In the genomic region with DNA sequence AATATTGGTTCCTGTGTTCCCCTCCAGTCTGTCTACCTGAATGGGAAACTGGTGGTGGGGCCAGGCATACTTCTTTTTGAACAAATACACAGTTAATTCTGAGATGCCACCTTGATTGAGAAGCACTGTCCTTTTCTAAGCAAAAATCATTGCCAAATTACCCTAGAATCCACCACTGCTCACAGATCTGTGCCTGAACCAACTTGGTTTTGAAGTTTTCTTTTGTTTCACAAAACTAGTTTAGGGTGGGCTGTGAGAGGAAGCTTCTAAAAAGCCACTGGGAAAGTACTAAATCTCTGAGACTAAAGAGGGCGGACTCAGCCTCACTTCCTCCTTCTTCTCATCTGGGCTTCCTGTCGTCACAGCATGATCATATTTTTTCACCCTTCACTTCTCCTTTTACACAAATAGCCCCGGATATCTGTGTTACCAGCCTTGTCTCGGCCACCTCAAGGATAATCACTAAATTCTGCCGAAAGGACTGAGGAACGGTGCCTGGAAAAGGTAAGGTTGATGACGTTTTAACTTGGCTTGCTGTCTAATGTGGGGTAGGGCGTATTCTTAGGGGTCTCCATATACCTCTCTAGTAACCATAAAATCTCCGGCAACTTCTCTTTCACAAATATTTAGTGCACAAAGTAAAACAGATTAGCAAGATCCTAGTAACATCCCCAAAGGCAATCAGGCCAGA, we compare ENCODE assay signal across 8 cellular contexts. TPM values are rescaled to one million over a fixed set of nuclear protein-coding genes. Genes with fewer than 3 reads are reported as not detected.
DNase-seq lines count a peak whose midpoint lies in the region; ATAC-seq and TF ChIP-seq lines count a peak whose summit lies in the region.

A gene with protein sequence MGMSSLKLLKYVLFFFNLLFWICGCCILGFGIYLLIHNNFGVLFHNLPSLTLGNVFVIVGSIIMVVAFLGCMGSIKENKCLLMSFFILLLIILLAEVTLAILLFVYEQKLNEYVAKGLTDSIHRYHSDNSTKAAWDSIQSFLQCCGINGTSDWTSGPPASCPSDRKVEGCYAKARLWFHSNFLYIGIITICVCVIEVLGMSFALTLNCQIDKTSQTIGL (plus strand): TSS at position 404 of the 691 bp plus-strand sequence. CDS start 18,261 bp downstream, outside the sequence.

- H3K36me3 ChIP-seq in Karpas-422 (ENCODE audit: insufficient read depth, low read length) (0 out of 2 replicates have a peak, but pooled peaks cover 5% of the 10 kb centered on the region), right lobe of liver (no peaks in the 10 kb centered on the region), urinary bladder (ENCODE audit: insufficient read depth) (no peaks in the 10 kb centered on the region)

- peaks cover 18% of the 10 kb centered on the region for H3K79me2 ChIP-seq in Karpas-422 (ENCODE audit: low read length)

- H3K27ac ChIP-seq in Karpas-422 (ENCODE audit: low read length) = peak within 1 kb of the TSS; percentile 97
- H3K27ac ChIP-seq in right lobe of liver = peak within 1 kb of the TSS; percentile 46 to 62 (median 52)
- no peak within 1 kb of the TSS for H3K27ac ChIP-seq in urinary bladder (ENCODE audit: low read depth)

- TF ChIP-seq CTCF in right lobe of liver (IDR thresholded peaks at IDR 0.05) = no peak

- peaks cover 18% of the 10 kb centered on the region for H3K36me3 Mint-ChIP-seq in activated T-cell treated with anti-CD3 and anti-CD28 coated beads, Interleukin-2, amount 50 U/mL, for 4 hours (ENCODE audit: insufficient read depth)

- TF ChIP-seq POLR2A in right lobe of liver (IDR thresholded peaks at IDR 0.05) = peak; percentile 66

- H4K20me1 ChIP-seq in Karpas-422 (ENCODE audit: insufficient read depth, low read depth, low read length) = peaks cover 7% of the 10 kb centered on the region

- peak; percentile 87 for DNase-seq in GF-D8 (lab: John Stamatoyannopoulos, UW)
- DNase-seq in Karpas-422 = peak; percentile 96
- peak; percentile 27 for DNase-seq in activated T-cell treated with anti-CD3 and anti-CD28 coated beads, Interleukin-2, amount 50 U/mL, for 4 hours
- DNase-seq in right lobe of liver = no peak
- DNase-seq in NCI-H1105 treated with DMSO at 0.1 percent for 48 hours (lab: John Stamatoyannopoulos, UW) = no peak
- DNase-seq in amniotic stem cell (lab: John Stamatoyannopoulos, UW) = no peak

- ATAC-seq in GM21381 (IDR thresholded peaks at IDR 0.05; ENCODE audit: unreplicated experiment) (peak; percentile 47), right lobe of liver (peak; percentile 48 to 72 (median 68))
- peak; percentile 39 to 41 for ATAC-seq in activated T-cell treated with anti-CD3 and anti-CD28 coated beads, Interleukin-2, amount 50 U/mL, for 4 hours

- H2AFZ ChIP-seq in Karpas-422 (ENCODE audit: low read length) = no peak within 1 kb of the TSS

- intact Hi-C loops in right lobe of liver (cut with DNase I) = no loop called here

- H3K4me1 Mint-ChIP-seq in activated T-cell treated with anti-CD3 and anti-CD28 coated beads, Interleukin-2, amount 50 U/mL, for 4 hours (ENCODE audit: low read depth) = peaks cover 53% of the 10 kb centered on the region

- H3K4me3 Mint-ChIP-seq in activated T-cell treated with anti-CD3 and anti-CD28 coated beads, Interleukin-2, amount 50 U/mL, for 4 hours = peak within 1 kb of the TSS; percentile 98

- H3K27me3 ChIP-seq in Karpas-422 (ENCODE audit: low read length) (no peaks in the 10 kb centered on the region), right lobe of liver (no peaks in the 10 kb centered on the region)

- no peaks in the 10 kb centered on the region for H3K27me3 Mint-ChIP-seq in activated T-cell treated with anti-CD3 and anti-CD28 coated beads, Interleukin-2, amount 50 U/mL, for 4 hours (ENCODE audit: low read depth)

- peaks cover 79% of the 10 kb centered on the region for H3K4me1 ChIP-seq in Karpas-422 (ENCODE audit: low read length)
- no peaks in the 10 kb centered on the region for H3K4me1 ChIP-seq in right lobe of liver
- H3K4me1 ChIP-seq in urinary bladder (ENCODE audit: insufficient read depth) = no peaks in the 10 kb centered on the region

- peak within 1 kb of the TSS; percentile 70 for H3K9ac ChIP-seq in Karpas-422 (ENCODE audit: low read length)

- peak within 1 kb of the TSS; percentile 81 for H3K4me2 ChIP-seq in Karpas-422 (ENCODE audit: low read depth, low read length, poor library complexity, severe bottlenecking)

- H3K9me2 ChIP-seq in Karpas-422 (replicated peaks; ENCODE audit: insufficient read depth, low read length) = no peaks in the 10 kb centered on the region

- H3K9me3 ChIP-seq in Karpas-422 (ENCODE audit: low read length) = no peaks in the 10 kb centered on the region
- H3K9me3 ChIP-seq in right lobe of liver = no peaks in the 10 kb centered on the region

- 40% methylated on average over 9 of the region's 9 CpGs for WGBS in right lobe of liver (ENCODE audit: insufficient coverage, low coverage, low lambda C conversion rate, missing lambda C conversion rate)
- 56% methylated on average over 9 of the region's 9 CpGs for WGBS in urinary bladder

- H3K4me3 ChIP-seq in Karpas-422 (ENCODE audit: low read length) (peak within 1 kb of the TSS; percentile 69), right lobe of liver (peak within 1 kb of the TSS; percentile 20 to 44 (median 32)), urinary bladder (ENCODE audit: low read depth, low read length) (peak within 1 kb of the TSS; percentile 33)

- peaks cover 3% of the 10 kb centered on the region for H3K9me3 Mint-ChIP-seq in activated T-cell treated with anti-CD3 and anti-CD28 coated beads, Interleukin-2, amount 50 U/mL, for 4 hours

RNA-seq across cellular contexts. Expression of the gene that starts here (rescaled TPM):
- total RNA-seq in Karpas-422 (2014; rRNA removed; shearing (Covaris generic); ENCODE audit: low replicate concordance) = 101 and 154 TPM in 2 replicates
- total RNA-seq in activated T-cell treated with anti-CD3 and anti-CD28 coated beads, Interleukin-2, amount 50 U/mL, for 4 hours = 100 to 1,000 TPM; 163 to 217 (median 190) TPM
- total RNA-seq in right lobe of liver (10 to 100 TPM in 4 of 6 experiments, 1 to 10 TPM in 2; 7.8 to 26.6 (median 11.9) TPM), urinary bladder (21.5 TPM)
- polyA plus RNA-seq in urinary bladder = 48.9 TPM

Comparison
In these comparisons a context has a peak if more than half of its experiments do, and no peak if none do; other contexts are left out.
1. DNase-seq: peak in GF-D8 (single experiment), Karpas-422 (single experiment) and activated T-cell treated with anti-CD3 and anti-CD28 coated beads, Interleukin-2, amount 50 U/mL, for 4 hours (single experiment); none in right lobe of liver (0 of 3), NCI-H1105 treated with DMSO at 0.1 percent for 48 hours (single experiment) and amniotic stem cell (single experiment).
2. Peak in every context shown above with its lines, with median percentiles within 50 percentile points of each other: ATAC-seq and H3K4me3 ChIP-seq.